8 cellular contexts compared by ENCODE assay signal in the genomic region with DNA sequence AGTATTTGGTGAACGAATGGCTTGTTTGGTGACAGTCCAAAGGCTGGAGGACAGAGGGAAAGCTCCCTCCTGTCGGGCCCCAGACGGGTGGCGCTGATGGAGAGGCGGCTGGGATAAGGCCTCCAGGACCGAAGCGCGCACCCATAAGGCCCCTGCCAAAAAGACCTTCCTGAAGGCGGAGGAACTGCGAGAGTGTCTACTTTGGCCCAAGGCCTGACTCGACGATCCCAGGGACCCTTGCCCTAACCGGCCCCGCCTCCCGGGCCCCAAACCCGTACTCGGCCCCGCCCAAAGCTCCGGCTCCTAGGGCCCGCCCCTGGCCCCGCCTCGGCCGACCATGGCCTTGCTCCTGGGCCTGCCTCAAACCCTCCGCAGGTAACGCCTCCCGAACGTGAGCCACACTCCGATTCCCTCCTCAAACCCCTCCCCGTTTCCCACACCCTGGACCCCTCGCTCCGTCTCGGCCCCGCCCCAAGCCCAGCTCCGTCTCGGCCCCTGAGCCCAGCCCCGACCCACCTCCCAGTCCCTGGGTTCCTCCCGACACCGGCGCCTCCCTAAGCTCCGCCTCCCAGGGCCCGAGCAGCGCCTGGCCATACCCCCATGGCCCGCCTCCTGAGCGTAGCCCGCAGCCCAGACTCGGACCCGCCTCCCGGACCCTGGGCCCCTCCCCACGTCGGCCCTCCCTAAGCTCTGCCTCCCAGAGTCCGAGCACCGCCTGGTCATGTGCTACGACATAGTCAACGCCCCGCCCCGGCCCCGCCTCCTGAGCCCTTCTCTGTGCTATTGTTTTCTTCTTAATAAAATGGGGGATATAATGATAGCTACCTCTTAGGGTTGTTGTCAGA.
DNase-seq lines count a peak whose midpoint lies in the region; ATAC-seq and TF ChIP-seq lines count a peak whose summit lies in the region.

No MANE protein-coding gene starts in this region.

- no peaks in the 10 kb centered on the region for H3K36me3 Mint-ChIP-seq in progenitor cell of endocrine pancreas (ENCODE audit: insufficient read depth)

- H3K36me3 ChIP-seq in upper lobe of left lung = no peaks in the 10 kb centered on the region

- no peaks in the 10 kb centered on the region for H3K9me3 ChIP-seq in upper lobe of left lung

- H3K27ac Mint-ChIP-seq in progenitor cell of endocrine pancreas = peak overlapping the region; percentile 94

- H3K27ac ChIP-seq in angular gyrus (ENCODE audit: low read depth, low read length) (peak overlapping the region; percentile 86), upper lobe of left lung (peak overlapping the region; percentile 52 to 89 (median 78))

- intact Hi-C loops in left ventricle myocardium superior (cut with micrococcal nuclease) = no loop called here

- DNase-seq in GDM1 (lab: John Stamatoyannopoulos, UW) = peak; percentile 82
- DNase-seq in HFF-Myc (ENCODE audit: extremely low read depth, low read depth) = no peak
- DNase-seq in NAMALWA (ENCODE audit: low spot score) = peak; percentile 94
- peak; percentile 83 to 92 (median 87) for DNase-seq in T-helper 1 cell
- DNase-seq in left ventricle myocardium superior = peak; percentile 98
- DNase-seq in progenitor cell of endocrine pancreas (ENCODE audit: low spot score, unreplicated experiment) = peak; percentile 94
- DNase-seq in upper lobe of left lung = peak; percentile 97 to 99

- no peaks in the 10 kb centered on the region for H3K27me3 ChIP-seq in upper lobe of left lung

- no peak for TF ChIP-seq EP300 in upper lobe of left lung (IDR thresholded peaks at IDR 0.05)

- H3K4me3 ChIP-seq in HFF-Myc (replicated peaks; ENCODE audit: low read depth, low read length) (peak overlapping the region; percentile 37), upper lobe of left lung (peak overlapping the region; percentile 49 to 75 (median 61))

- peak; percentile 100 for ATAC-seq in left ventricle myocardium superior
- peak; percentile 100 for ATAC-seq in upper lobe of left lung (ENCODE audit: low FRiP score in 2 of 2)

- H3K9me3 Mint-ChIP-seq in progenitor cell of endocrine pancreas (ENCODE audit: low read depth) = no peaks in the 10 kb centered on the region

- no peak for TF ChIP-seq POLR2A in upper lobe of left lung (IDR thresholded peaks at IDR 0.05)

- H3K4me1 Mint-ChIP-seq in progenitor cell of endocrine pancreas (ENCODE audit: low read depth) = peaks cover 8% of the 10 kb centered on the region

- peaks cover 2% of the 10 kb centered on the region for H3K27me3 Mint-ChIP-seq in progenitor cell of endocrine pancreas

- no peak for TF ChIP-seq CTCF in HFF-Myc (IDR thresholded peaks at IDR 0.05; ENCODE audit: low read depth, low read length, missing control alignments)
- TF ChIP-seq CTCF in progenitor cell of endocrine pancreas (IDR thresholded peaks at IDR 0.05; ENCODE audit: unreplicated experiment) = no peak
- TF ChIP-seq CTCF in upper lobe of left lung (IDR thresholded peaks at IDR 0.05) = no peak

- H3K4me3 Mint-ChIP-seq in progenitor cell of endocrine pancreas (ENCODE audit: low read depth) = peak overlapping the region; percentile 84

- peaks cover 0 to 3% (median 1%) of the 10 kb centered on the region in 4 donors for H3K4me1 ChIP-seq in upper lobe of left lung

- WGBS in upper lobe of left lung, 2 donors = 0 to 2% methylated on average over 5 to 49 of the region's 57 CpGs
